ENCODE assay signal across 13 cellular contexts in the genomic region with DNA sequence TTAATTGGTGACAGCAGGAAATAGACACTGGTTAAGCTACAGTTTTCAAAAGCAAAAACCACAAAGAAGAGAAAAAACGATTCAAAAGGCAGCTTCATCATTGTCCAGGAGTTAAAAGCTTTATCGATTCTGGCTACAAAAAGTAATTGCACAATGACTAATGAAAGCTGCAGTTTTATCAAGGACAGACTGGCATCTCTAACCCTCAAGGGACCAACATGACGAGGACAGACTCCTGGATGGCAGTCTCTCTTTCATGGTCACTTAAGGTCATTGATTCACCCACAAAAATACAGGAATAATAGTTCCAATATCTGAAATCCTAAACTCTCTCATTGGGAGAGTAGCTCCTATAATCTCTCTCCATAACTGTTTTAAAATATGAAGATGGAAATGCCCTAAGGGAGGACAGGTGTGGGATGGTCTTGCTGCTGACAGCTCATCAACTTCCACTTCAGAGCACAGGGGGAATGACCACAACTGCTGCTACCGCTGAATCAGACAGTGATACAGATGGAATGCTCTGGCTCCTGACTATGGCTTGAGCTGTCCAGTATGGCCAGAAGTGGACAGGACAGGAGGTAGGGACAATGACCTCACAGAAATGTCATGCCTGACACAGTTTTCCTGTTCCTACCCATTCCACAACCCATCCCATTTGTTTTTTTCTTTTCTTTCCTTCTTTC. TPM values are rescaled to one million over a fixed set of nuclear protein-coding genes. Genes with fewer than 3 reads are reported as not detected.
DNase-seq lines count a peak whose midpoint lies in the region; ATAC-seq and TF ChIP-seq lines count a peak whose summit lies in the region.
"Had no signal": no experiment of that assay in that cellular context is flagged by ENCODE, and none has a peak within 500 bp of the region (broad histone marks: within the 10 kb centered on the region; RNA-seq: fewer than 3 reads in every experiment).

No MANE protein-coding gene starts in this region.

- H3K27ac Mint-ChIP-seq in activated CD8-positive, alpha-beta T cell treated with anti-CD3 and anti-CD28 coated beads for 36 hours: peak overlapping the region; percentile 55
- H3K27ac Mint-ChIP-seq in activated CD8-positive, alpha-beta T cell treated with anti-CD3 and anti-CD28 coated beads, Interleukin-2, amount 10 ng/mL, durations not matched to agents 7 days and 5 days: no peak overlapping the region
- no peak overlapping the region for H3K27ac Mint-ChIP-seq in Caco-2 (ENCODE audit: unreplicated experiment)

- no peaks in the 10 kb centered on the region for H3K9me3 Mint-ChIP-seq in activated CD8-positive, alpha-beta T cell treated with anti-CD3 and anti-CD28 coated beads for 36 hours
- H3K9me3 Mint-ChIP-seq in activated CD8-positive, alpha-beta T cell treated with anti-CD3 and anti-CD28 coated beads, Interleukin-2, amount 10 ng/mL, durations not matched to agents 7 days and 5 days (ENCODE audit: insufficient read depth): no peaks in the 10 kb centered on the region
- H3K9me3 Mint-ChIP-seq in Caco-2 (ENCODE audit: unreplicated experiment): no peaks in the 10 kb centered on the region

- peaks cover 16% of the 10 kb centered on the region for H3K36me3 Mint-ChIP-seq in activated CD8-positive, alpha-beta T cell treated with anti-CD3 and anti-CD28 coated beads for 36 hours (ENCODE audit: low read depth)
- H3K36me3 Mint-ChIP-seq in activated CD8-positive, alpha-beta T cell treated with anti-CD3 and anti-CD28 coated beads, Interleukin-2, amount 10 ng/mL, durations not matched to agents 7 days and 5 days (ENCODE audit: low read depth): peaks cover 40% of the 10 kb centered on the region
- peaks cover 17% of the 10 kb centered on the region for H3K36me3 Mint-ChIP-seq in Caco-2 (ENCODE audit: insufficient read depth, unreplicated experiment)

- H3K4me1 ChIP-seq in gastroesophageal sphincter (peaks cover 16 to 40% (median 17%) of the 10 kb centered on the region in 3 donors), gastrocnemius medialis (peaks cover 20 to 32% of the 10 kb centered on the region in 2 donors), Caco-2 (no peaks in the 10 kb centered on the region)

- ATAC-seq in activated CD8-positive, alpha-beta T cell treated with anti-CD3 and anti-CD28 coated beads for 36 hours: no peak
- ATAC-seq in activated CD8-positive, alpha-beta T cell treated with anti-CD3 and anti-CD28 coated beads, Interleukin-2, amount 10 ng/mL, durations not matched to agents 7 days and 5 days: no peak
- ATAC-seq in gastroesophageal sphincter (no peak), gastrocnemius medialis (peak; percentile 51 to 62), HG02588 (IDR thresholded peaks at IDR 0.05; ENCODE audit: unreplicated experiment) (no peak)

- H3K36me3 ChIP-seq in gastroesophageal sphincter: peaks cover 0 to 57% of the 10 kb centered on the region in 2 donors
- peaks cover 0 to 33% of the 10 kb centered on the region in 2 donors for H3K36me3 ChIP-seq in gastrocnemius medialis
- peaks cover 2% of the 10 kb centered on the region; the same call in 1 of the 2 replicates for H3K36me3 ChIP-seq in Caco-2 (ENCODE audit: control insufficient read depth, insufficient read depth, low read length)

- intact Hi-C loops in activated CD8-positive, alpha-beta T cell treated with anti-CD3 and anti-CD28 coated beads for 36 hours (cut with micrococcal nuclease): no loop called here
- intact Hi-C loops in gastrocnemius medialis (cut with DNase I; ENCODE audit: low total_unique reads): no loop called here
- intact Hi-C loops in Caco-2 (cut with micrococcal nuclease; ENCODE audit: unreplicated experiment): no loop called here

- H3K27me3 ChIP-seq in gastroesophageal sphincter: no peaks in the 10 kb centered on the region
- H3K27me3 ChIP-seq in gastrocnemius medialis: no peaks in the 10 kb centered on the region
- H3K27me3 ChIP-seq in Caco-2 (replicated peaks; ENCODE audit: control insufficient read depth, insufficient read depth, low read length): no peaks in the 10 kb centered on the region

- CTCF ChIA-PET in activated CD8-positive, alpha-beta T cell treated with anti-CD3 and anti-CD28 coated beads for 36 hours (lab: Charles Lee): interaction anchor here (0.8 to 2.5 kb wide), 6 partner anchors 10 to 175 kb away, joined by 3 to 11 read pairs (median 3); partner anchors contain the start of gene CPLANE2
- CTCF ChIA-PET in activated CD8-positive, alpha-beta T cell treated with anti-CD3 and anti-CD28 coated beads, Interleukin-2, amount 10 ng/mL, durations not matched to agents 7 days and 5 days (lab: Charles Lee): interaction anchor here (0.8 to 1.5 kb wide), 6 partner anchors 10 to 184 kb away, joined by 3 to 12 read pairs (median 4); partner anchors contain the start of gene FAM131C
- CTCF ChIA-PET in Caco-2 (lab: Charles Lee): interaction anchor here (0.6 to 1.0 kb wide), 2 partner anchors 10 to 182 kb away, joined by 3 to 10 read pairs; no protein-coding TSS in a partner anchor

- H3K27ac ChIP-seq in gastroesophageal sphincter (peak overlapping the region; percentile 23 to 83 (median 54)), gastrocnemius medialis (peak overlapping the region; percentile 30 to 91 (median 73))

- no peak for DNase-seq in activated CD8-positive, alpha-beta T cell treated with anti-CD3 and anti-CD28 coated beads for 36 hours
- no peak for DNase-seq in activated CD8-positive, alpha-beta T cell treated with anti-CD3 and anti-CD28 coated beads, Interleukin-2, amount 10 ng/mL, durations not matched to agents 7 days and 5 days
- peak; percentile 72 for DNase-seq in RPMI7951 (ENCODE audit: low read depth)
- no peak for DNase-seq in gastrocnemius medialis
- no peak for DNase-seq in Caco-2
- no peak for DNase-seq in NCI-H2196 (lab: John Stamatoyannopoulos, UW; ENCODE audit: unreplicated experiment)
- DNase-seq: anterior cingulate cortex; DMS53; effector CD4-positive, alpha-beta T cell; H7; NCI-H2081 treated with DMSO at 0.1 percent for 48 hours had no signal

- TF ChIP-seq EP300 in gastroesophageal sphincter (IDR thresholded peaks at IDR 0.05): no peak

- H3K4me3 ChIP-seq in gastroesophageal sphincter (no peak overlapping the region), gastrocnemius medialis (no peak overlapping the region), Caco-2 (ENCODE audit: low read depth, low read length) (no peak overlapping the region)

- H3K9me3 ChIP-seq in gastroesophageal sphincter: no peaks in the 10 kb centered on the region
- H3K9me3 ChIP-seq in gastrocnemius medialis: no peaks in the 10 kb centered on the region
- H3K9me3 ChIP-seq in Caco-2: no peaks in the 10 kb centered on the region

- BruUV-seq in Caco-2 (replicated peaks; lab: Mats Ljungman, UMichigan): no TSS peak

- 74 to 82% methylated on average over 3 to 4 of the region's 4 CpGs for WGBS in gastroesophageal sphincter (ENCODE audit: low coverage in 1 of 2), 2 donors

- TF ChIP-seq CTCF in activated CD8-positive, alpha-beta T cell treated with anti-CD3 and anti-CD28 coated beads for 36 hours (IDR thresholded peaks at IDR 0.05): no peak
- no peak for TF ChIP-seq CTCF in gastroesophageal sphincter (IDR thresholded peaks at IDR 0.05)
- TF ChIP-seq CTCF in gastrocnemius medialis (IDR thresholded peaks at IDR 0.05 in 4 of 5, conservative IDR thresholded peaks at IDR 0.05 in 1 of 5): no peak
- TF ChIP-seq CTCF in Caco-2 (IDR thresholded peaks at IDR 0.05; ENCODE audit: insufficient read depth in 1 of 2, low read depth in 1 of 2, low read length in 1 of 2, severe bottlenecking in 1 of 2, unreplicated experiment in 1 of 2): no peak

- no peak overlapping the region for H3K4me3 Mint-ChIP-seq in activated CD8-positive, alpha-beta T cell treated with anti-CD3 and anti-CD28 coated beads for 36 hours
- H3K4me3 Mint-ChIP-seq in activated CD8-positive, alpha-beta T cell treated with anti-CD3 and anti-CD28 coated beads, Interleukin-2, amount 10 ng/mL, durations not matched to agents 7 days and 5 days: no peak overlapping the region
- H3K4me3 Mint-ChIP-seq in Caco-2 (ENCODE audit: unreplicated experiment): no peak overlapping the region

- TF ChIP-seq POLR2A in gastroesophageal sphincter (IDR thresholded peaks at IDR 0.05) (no peak), gastrocnemius medialis (IDR thresholded peaks at IDR 0.05) (no peak)

- peaks cover 20% of the 10 kb centered on the region for H3K4me1 Mint-ChIP-seq in activated CD8-positive, alpha-beta T cell treated with anti-CD3 and anti-CD28 coated beads for 36 hours (ENCODE audit: low read depth)
- peaks cover 22% of the 10 kb centered on the region for H3K4me1 Mint-ChIP-seq in activated CD8-positive, alpha-beta T cell treated with anti-CD3 and anti-CD28 coated beads, Interleukin-2, amount 10 ng/mL, durations not matched to agents 7 days and 5 days (ENCODE audit: low read depth)
- H3K4me1 Mint-ChIP-seq in Caco-2 (ENCODE audit: low read depth, unreplicated experiment): no peaks in the 10 kb centered on the region

- POLR2A ChIA-PET in activated CD8-positive, alpha-beta T cell treated with anti-CD3 and anti-CD28 coated beads for 36 hours (lab: Charles Lee): interaction anchor here (0.7 kb wide), 1 partner anchor 83 kb away, joined by 3 read pairs; no protein-coding TSS in a partner anchor
- POLR2A ChIA-PET in activated CD8-positive, alpha-beta T cell treated with anti-CD3 and anti-CD28 coated beads, Interleukin-2, amount 10 ng/mL, durations not matched to agents 7 days and 5 days (lab: Charles Lee): interaction anchor here (0.6 to 0.7 kb wide), 2 partner anchors 113 to 260 kb away, joined by 3 read pairs; partner anchors contain the start of genes RNU1-1 and SZRD1
- POLR2A ChIA-PET in Caco-2 (lab: Charles Lee): no interaction called here

- in situ Hi-C loops in gastrocnemius medialis (cut with MboI; ENCODE audit: low sequenced_read_pairs in 4 of 4): no loop called here

- H3K27me3 Mint-ChIP-seq in activated CD8-positive, alpha-beta T cell treated with anti-CD3 and anti-CD28 coated beads for 36 hours: no peaks in the 10 kb centered on the region
- no peaks in the 10 kb centered on the region for H3K27me3 Mint-ChIP-seq in activated CD8-positive, alpha-beta T cell treated with anti-CD3 and anti-CD28 coated beads, Interleukin-2, amount 10 ng/mL, durations not matched to agents 7 days and 5 days (ENCODE audit: low read depth)
- H3K27me3 Mint-ChIP-seq in Caco-2 (ENCODE audit: insufficient read depth, unreplicated experiment): no peaks in the 10 kb centered on the region

RNA-seq across cellular contexts. Expression of gene CPLANE2, which starts 17.4 kb away (rescaled TPM):
- total RNA-seq in activated CD8-positive, alpha-beta T cell treated with anti-CD3 and anti-CD28 coated beads for 36 hours: 1 to 10 TPM; 1.2 to 1.4 TPM
- 1 to 10 TPM; 5.1 to 6.1 TPM for total RNA-seq in activated CD8-positive, alpha-beta T cell treated with anti-CD3 and anti-CD28 coated beads, Interleukin-2, amount 10 ng/mL, durations not matched to agents 7 days and 5 days
- total RNA-seq in RPMI7951 (2014; rRNA removed; shearing (Covaris generic)): 2.4 and 6.5 TPM in 2 replicates
- total RNA-seq in gastroesophageal sphincter (10 to 100 TPM in 2 of 4 donors, 1 to 10 TPM in 2; 6.6 to 45.8 (median 11.0) TPM), gastrocnemius medialis (1 to 10 TPM in 3 of 4 donors, under 1 TPM in 1; 0.46 to 6.3 (median 3.1) TPM), Caco-2 (2022) (2.1 and 4.2 TPM in 2 replicates)

RNA-seq across cellular contexts. Expression of gene ARHGEF19, which starts 42.0 kb away (rescaled TPM):
- total RNA-seq in activated CD8-positive, alpha-beta T cell treated with anti-CD3 and anti-CD28 coated beads for 36 hours: 1 to 10 TPM; 5.7 to 7.4 TPM
- total RNA-seq in activated CD8-positive, alpha-beta T cell treated with anti-CD3 and anti-CD28 coated beads, Interleukin-2, amount 10 ng/mL, durations not matched to agents 7 days and 5 days: 10 to 100 TPM; 11.4 to 11.9 TPM
- total RNA-seq in RPMI7951 (2014; rRNA removed; shearing (Covaris generic)): 8.3 and 10.7 TPM in 2 replicates
- 1 to 10 TPM; 2.8 to 3.6 (median 3.4) TPM for total RNA-seq in gastroesophageal sphincter
- 1 to 10 TPM in 3 of 4 donors, under 1 TPM in 1; 0.68 to 3.0 (median 2.3) TPM for total RNA-seq in gastrocnemius medialis
- total RNA-seq in Caco-2 (2022): 7.7 and 8.0 TPM in 2 replicates

Comparison
In these comparisons a context has a peak if more than half of its experiments do, and no peak if none do; other contexts are left out.
1. ATAC-seq: peak in gastrocnemius medialis (2 of 2); none in activated CD8-positive, alpha-beta T cell treated with anti-CD3 and anti-CD28 coated beads for 36 hours (single experiment), activated CD8-positive, alpha-beta T cell treated with anti-CD3 and anti-CD28 coated beads, Interleukin-2, amount 10 ng/mL, durations not matched to agents 7 days and 5 days (single experiment), gastroesophageal sphincter (single experiment) and HG02588 (single experiment).